Comparison of ENCODE assay signal across 10 cellular contexts in the genomic region with DNA sequence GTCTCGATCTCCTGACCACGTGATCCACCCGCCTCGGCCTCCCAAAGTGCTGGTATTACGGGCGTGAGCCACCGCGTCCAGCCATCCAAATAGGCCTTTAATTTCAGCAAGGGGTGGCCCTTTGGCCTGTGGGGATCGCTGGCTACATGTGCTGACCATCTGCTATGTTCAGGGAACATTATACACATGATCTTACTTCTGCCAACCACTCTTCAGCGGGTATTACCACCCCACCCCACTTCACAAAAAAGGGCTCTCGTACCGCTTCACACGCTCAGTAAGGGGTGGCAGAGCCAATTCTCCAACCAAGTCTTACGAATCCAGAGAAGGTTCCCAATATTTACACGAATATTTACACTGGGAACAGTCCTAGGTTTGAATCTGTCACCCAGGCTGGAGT. TPM values are rescaled to one million over a fixed set of nuclear protein-coding genes. Genes with fewer than 3 reads are reported as not detected.
"Had no signal": no experiment of that assay in that cellular context is flagged by ENCODE, and none has a peak within 500 bp of the region (broad histone marks: within the 10 kb centered on the region; RNA-seq: fewer than 3 reads in every experiment).

No MANE protein-coding gene starts in this region.

- H3K4me3 ChIP-seq: GM23248, HAP-1 had no signal

- H3K4me3 Mint-ChIP-seq: HFFc6, IgD-negative memory B cell had no signal

- H3K9me3 ChIP-seq: HAP-1 had no signal

- H3K9ac ChIP-seq: GM23248 had no signal

- H3K4me1 Mint-ChIP-seq: IgD-negative memory B cell had no signal

- DNase-seq: GM23248, GOT3, H7, HFFc6 had no signal

- ATAC-seq: HepG2 had no signal

- H3K27ac ChIP-seq: GM23248, HL-60 had no signal

- H3K4me1 ChIP-seq: HAP-1 had no signal

- H3K9me3 Mint-ChIP-seq: HFFc6 had no signal

- H2AFZ ChIP-seq: GM23248 had no signal

- H3K27ac Mint-ChIP-seq: HFFc6, IgD-negative memory B cell had no signal

- H3K36me3 ChIP-seq: HAP-1 had no signal

RNA-seq across cellular contexts. Expression of a gene that starts 11.8 kb away (rescaled TPM):
- total RNA-seq: GM23248, H4, HepG2, HFFc6, HT1080 had no signal
- polyA plus RNA-seq: GM23248, HepG2, IgD-negative memory B cell had no signal
